ENCODE assay signal across 33 cellular contexts in genomic region chr11:78099671-78100070, GRCh38. TPM values are rescaled to one million over a fixed set of nuclear protein-coding genes. Genes with fewer than 3 reads are reported as not detected.
A peak's percentile ranks its signal among the peaks of the same experiment; 100 is the strongest.
DNase-seq lines count a peak whose midpoint lies in the region; ATAC-seq and TF ChIP-seq lines count a peak whose summit lies in the region.
"Had no signal": no experiment of that assay in that cellular context is flagged by ENCODE, and none has a peak within 500 bp of the region (broad histone marks: within the 10 kb centered on the region; RNA-seq: fewer than 3 reads in every experiment).

No MANE protein-coding gene starts in this region.

- H3K4me3 ChIP-seq in LNCaP clone FGC (ENCODE audit: low read depth, low read length), result no peak overlapping the region
- H3K4me3 ChIP-seq: GM12878, upper lobe of left lung had no signal

- H3K27ac ChIP-seq in C4-2B, result peak overlapping the region; percentile 79; the same call in 1 of the 2 replicates
- H3K27ac ChIP-seq: upper lobe of left lung, WERI-Rb-1 had no signal

- peaks cover 12% of the 10 kb centered on the region for H3K36me3 Mint-ChIP-seq in endothelial cell (ENCODE audit: low read depth, unreplicated experiment)

- DNase-seq in LNCaP clone FGC (ENCODE audit: low read depth) (peak; percentile 63), NCI-H2171 treated with DMSO at 0.1 percent for 48 hours (lab: John Stamatoyannopoulos, UW) (peak; percentile 64), endothelial cell (ENCODE audit: low spot score) (no peak), amniotic stem cell (lab: John Stamatoyannopoulos, UW) (no peak), KG1 (lab: John Stamatoyannopoulos, UW) (no peak)
- DNase-seq: ACHN; activated CD4-positive, alpha-beta T cell treated with anti-CD3 and anti-CD28 coated beads, Interleukin-2, amount 10 ng/mL, durations not matched to agents 7 days and 5 days; activated gamma-delta T cell treated with Interleukin-2 at 50 U/mL for 16 hours; activated T-cell treated with anti-CD3 and anti-CD28 coated beads, Interleukin-2, amount 50 U/mL, for 24 hours; effector CD8-positive, alpha-beta T cell; glutamatergic neuron; Karpas-422; MV-4-11; naive thymus-derived CD8-positive, alpha-beta T cell; NCI-H524 treated with DMSO at 0.1 percent for 48 hours; retina; SHP77; small intestine; stimulated activated CD4-positive, alpha-beta T cell treated with anti-CD3 and anti-CD28 coated beads, Interleukin-1b, Interleukin-23, amount 100 ng/mL, for 48 hours; stimulated activated CD8-positive, alpha-beta memory T cell treated with anti-CD3 and anti-CD28 coated beads, Interleukin-4, amount 100 ng/mL, for 48 hours; T-helper 9 cell; upper lobe of left lung; WERI-Rb-1 had no signal

- no peaks in the 10 kb centered on the region for H3K9me3 Mint-ChIP-seq in endothelial cell (ENCODE audit: unreplicated experiment)
- H3K9me3 Mint-ChIP-seq: activated CD4-positive, alpha-beta T cell treated with anti-CD3 and anti-CD28 coated beads, Interleukin-2, amount 10 ng/mL, durations not matched to agents 7 days and 5 days; activated T-cell treated with anti-CD3 and anti-CD28 coated beads, Interleukin-2, amount 50 U/mL, for 24 hours; naive thymus-derived CD8-positive, alpha-beta T cell had no signal

- no peak overlapping the region for H3K27ac Mint-ChIP-seq in endothelial cell (ENCODE audit: unreplicated experiment)
- H3K27ac Mint-ChIP-seq: activated CD4-positive, alpha-beta T cell treated with anti-CD3 and anti-CD28 coated beads, Interleukin-2, amount 10 ng/mL, durations not matched to agents 7 days and 5 days; activated T-cell treated with anti-CD3 and anti-CD28 coated beads, Interleukin-2, amount 50 U/mL, for 24 hours had no signal

- no peak for TF ChIP-seq CTCF in C4-2B (conservative IDR thresholded peaks at IDR 0.05)
- TF ChIP-seq CTCF in LNCaP clone FGC (IDR thresholded peaks at IDR 0.05; ENCODE audit: control insufficient read depth, extremely low read depth, insufficient read depth), result no peak
- no peak for TF ChIP-seq CTCF in endothelial cell (IDR thresholded peaks at IDR 0.05; ENCODE audit: unreplicated experiment)

- peaks cover 3% of the 10 kb centered on the region for H3K27me3 Mint-ChIP-seq in endothelial cell (ENCODE audit: unreplicated experiment)
- H3K27me3 Mint-ChIP-seq: activated CD4-positive, alpha-beta T cell treated with anti-CD3 and anti-CD28 coated beads, Interleukin-2, amount 10 ng/mL, durations not matched to agents 7 days and 5 days; activated T-cell treated with anti-CD3 and anti-CD28 coated beads, Interleukin-2, amount 50 U/mL, for 24 hours; naive thymus-derived CD8-positive, alpha-beta T cell had no signal

- H3K4me1 Mint-ChIP-seq in endothelial cell (ENCODE audit: unreplicated experiment), result no peaks in the 10 kb centered on the region

- H3K4me3 Mint-ChIP-seq in endothelial cell (ENCODE audit: unreplicated experiment), result peak overlapping the region; percentile 47
- H3K4me3 Mint-ChIP-seq: activated CD4-positive, alpha-beta T cell treated with anti-CD3 and anti-CD28 coated beads, Interleukin-2, amount 10 ng/mL, durations not matched to agents 7 days and 5 days; activated T-cell treated with anti-CD3 and anti-CD28 coated beads, Interleukin-2, amount 50 U/mL, for 24 hours; naive thymus-derived CD8-positive, alpha-beta T cell had no signal

- no peak for ATAC-seq in GM21528 (IDR thresholded peaks at IDR 0.05; ENCODE audit: low FRiP score, unreplicated experiment)
- no peak for ATAC-seq in GM21723 (IDR thresholded peaks at IDR 0.05; ENCODE audit: unreplicated experiment)
- ATAC-seq: GM12878; naive thymus-derived CD8-positive, alpha-beta T cell; Panc1 had no signal

RNA-seq across cellular contexts. Expression of gene NDUFC2, which starts 20.0 kb away (rescaled TPM):
- total RNA-seq in endothelial cell (ENCODE audit: unreplicated experiment), result 203 TPM

RNA-seq across cellular contexts. Expression of gene THRSP, which starts 36.0 kb away (rescaled TPM):
- not detected for total RNA-seq in endothelial cell (ENCODE audit: unreplicated experiment)
- total RNA-seq: activated CD4-positive, alpha-beta T cell treated with anti-CD3 and anti-CD28 coated beads, Interleukin-2, amount 10 ng/mL, durations not matched to agents 7 days and 5 days; Daoy; epithelial cell of proximal tubule; GM12878; H1; kidney epithelial cell; naive thymus-derived CD8-positive, alpha-beta T cell; osteoblast had no signal

RNA-seq across cellular contexts. Expression of gene ALG8, which starts 39.8 kb away (rescaled TPM):
- total RNA-seq in endothelial cell (ENCODE audit: unreplicated experiment), result 31.4 TPM

Comparison
In these comparisons a context has a peak if more than half of its experiments do, and no peak if none do; other contexts are left out.
1. DNase-seq: peak in LNCaP clone FGC (single experiment) and NCI-H2171 treated with DMSO at 0.1 percent for 48 hours (single experiment); none in endothelial cell (single experiment), amniotic stem cell (single experiment) and KG1 (single experiment).